Comparison of ENCODE assay signal across 1 cellular context in the genomic region with DNA sequence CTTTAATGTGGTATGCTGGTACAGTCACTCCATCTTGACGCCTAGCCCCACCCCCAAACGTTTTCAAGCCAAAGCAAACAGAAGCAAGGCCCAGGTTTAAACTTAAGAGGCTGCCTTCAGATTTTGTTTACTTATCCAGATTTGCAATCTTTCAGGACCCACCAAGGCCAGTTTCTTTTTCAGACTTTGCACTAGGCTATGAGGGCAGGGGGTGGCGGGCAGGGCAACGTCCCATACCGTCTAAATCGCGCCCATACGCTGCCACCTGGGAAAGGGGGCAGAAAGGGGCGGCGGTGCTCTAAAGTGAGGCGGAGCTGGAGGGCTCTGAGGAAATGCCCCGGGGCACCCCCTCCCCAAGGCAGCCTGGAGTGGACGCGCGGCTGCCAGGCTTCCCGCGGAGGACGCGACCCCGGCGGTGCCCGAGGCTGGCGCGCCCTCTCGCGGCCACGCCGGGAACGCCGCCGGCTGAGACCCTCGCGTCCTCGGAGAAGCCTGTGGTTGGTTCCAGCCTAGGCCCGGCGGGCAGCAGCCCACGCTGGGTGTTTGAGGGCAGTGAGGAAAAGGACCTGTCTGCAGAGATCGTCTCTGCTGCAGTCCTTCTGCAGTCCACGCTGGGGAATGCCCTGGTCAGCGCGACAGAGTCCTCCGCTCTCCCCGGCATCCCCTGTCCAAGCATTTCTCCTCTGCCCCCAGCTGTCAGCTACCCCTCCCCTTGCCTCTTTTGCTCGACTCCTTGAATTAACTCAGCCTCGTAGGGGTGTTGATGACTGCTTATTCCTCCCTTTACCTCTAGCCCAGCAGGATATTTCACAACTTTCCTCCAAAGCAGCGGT.
A peak's percentile ranks its signal among the peaks of the same experiment; 100 is the strongest.
TF ChIP-seq lines count a peak whose summit lies in the region.

No MANE protein-coding gene starts in this region.

TF ChIP-seq in H1, 55 proteins besides CTCF, POLR2A, EP300 and RAD21:
- TF ChIP-seq NANOG (IDR thresholded peaks at IDR 0.05; ENCODE audit: insufficient read depth, low read depth, low read length, poor library complexity, severe bottlenecking) = peak; percentile 16
- TF ChIP-seq HDAC2 (IDR thresholded peaks at IDR 0.05; ENCODE audit: borderline replicate concordance in 1 of 2, low read depth in 2 of 2, low read length in 2 of 2) = no peak
- TF ChIP-seq SIRT6 (IDR thresholded peaks at IDR 0.05; ENCODE audit: low read length) = no peak
- TF ChIP-seq KDM4A (IDR thresholded peaks at IDR 0.05; ENCODE audit: low read depth, low read length, severe bottlenecking) = peak; percentile 43
- TF ChIP-seq JUN (IDR thresholded peaks at IDR 0.05; ENCODE audit: low read depth, low read length) = no peak
- no peak for TF ChIP-seq YY1 (IDR thresholded peaks at IDR 0.05; ENCODE audit: low read depth, low read length)
- TF ChIP-seq, protein P1, sequence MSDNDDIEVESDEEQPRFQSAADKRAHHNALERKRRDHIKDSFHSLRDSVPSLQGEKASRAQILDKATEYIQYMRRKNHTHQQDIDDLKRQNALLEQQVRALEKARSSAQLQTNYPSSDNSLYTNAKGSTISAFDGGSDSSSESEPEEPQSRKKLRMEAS (IDR thresholded peaks at IDR 0.05) = 0 out of 2 replicates have a peak, but pooled peaks have one; percentile 19
- no peak for TF ChIP-seq ZNF274 (IDR thresholded peaks at IDR 0.05; ENCODE audit: borderline replicate concordance, extremely low read depth, low read length)
- TF ChIP-seq TCF12 (IDR thresholded peaks at IDR 0.05; ENCODE audit: low read depth, low read length) = no peak
